In genomic region chr15:37876900-37877299, GRCh38 we compare ENCODE assay signal across 29 cellular contexts. TPM values are rescaled to one million over a fixed set of nuclear protein-coding genes. Genes with fewer than 3 reads are reported as not detected.
"Had no signal": no experiment of that assay in that cellular context is flagged by ENCODE, and none has a peak within 500 bp of the region (broad histone marks: within the 10 kb centered on the region; RNA-seq: fewer than 3 reads in every experiment).

No MANE protein-coding gene starts in this region.

- ATAC-seq: activated T-cell treated with anti-CD3 and anti-CD28 coated beads, Interleukin-2, amount 50 U/mL, for 4 hours had no signal

- H3K4me3 Mint-ChIP-seq: activated CD4-positive, alpha-beta memory T cell treated with anti-CD3 and anti-CD28 coated beads for 36 hours; activated CD4-positive, alpha-beta T cell treated with anti-CD3 and anti-CD28 coated beads, Interleukin-2, amount 10 ng/mL, durations not matched to agents 7 days and 5 days; activated naive CD8-positive, alpha-beta T cell; activated T-cell treated with anti-CD3 and anti-CD28 coated beads, Interleukin-2, amount 50 U/mL, for 4 hours had no signal

- DNase-seq: activated CD4-positive, alpha-beta memory T cell treated with anti-CD3 and anti-CD28 coated beads for 36 hours; activated CD4-positive, alpha-beta T cell treated with anti-CD3 and anti-CD28 coated beads, Interleukin-2, amount 10 ng/mL, durations not matched to agents 7 days and 5 days; activated CD4-positive, CD25-positive, alpha-beta regulatory T cell; activated CD8-positive, alpha-beta memory T cell treated with anti-CD3 and anti-CD28 coated beads for 24 hours; activated effector memory CD4-positive, alpha-beta T cell treated with anti-CD3 and anti-CD28 coated beads, Interleukin-2, amount 50 U/mL, for 16 hours; activated naive CD4-positive, alpha-beta T cell treated with Interleukin-2 at 50 U/mL for 16 hours; activated T-cell treated with anti-CD3 and anti-CD28 coated beads, Interleukin-2, amount 50 U/mL, for 4 hours; amygdala; KG1; NCI-H1048; NCI-H146; NCI-H187 treated with DMSO at 0.1 percent for 48 hours; NCI-H2107; NCI-H2171 treated with DMSO at 0.1 percent for 48 hours; NCI-H345; NCI-H510A; NCI-H526 treated with DMSO at 0.1 percent for 48 hours; NCI-H82; NK-92 treated with Interleukin-12 subunit alpha and Interleukin-12 subunit beta, amount 100 ng/mL, for 24 hours; SHP77; T-helper 1 cell had no signal

- H3K36me3 Mint-ChIP-seq: activated CD4-positive, alpha-beta memory T cell treated with anti-CD3 and anti-CD28 coated beads for 36 hours; activated naive CD8-positive, alpha-beta T cell had no signal

- H3K27ac ChIP-seq: VCaP had no signal

- H3K9me3 Mint-ChIP-seq: activated CD4-positive, alpha-beta memory T cell treated with anti-CD3 and anti-CD28 coated beads for 36 hours; activated CD4-positive, alpha-beta T cell treated with anti-CD3 and anti-CD28 coated beads, Interleukin-2, amount 10 ng/mL, durations not matched to agents 7 days and 5 days; activated T-cell treated with anti-CD3 and anti-CD28 coated beads, Interleukin-2, amount 50 U/mL, for 4 hours had no signal

- H3K27ac Mint-ChIP-seq: activated CD4-positive, alpha-beta memory T cell treated with anti-CD3 and anti-CD28 coated beads for 36 hours; activated CD4-positive, alpha-beta T cell treated with anti-CD3 and anti-CD28 coated beads, Interleukin-2, amount 10 ng/mL, durations not matched to agents 7 days and 5 days; activated naive CD8-positive, alpha-beta T cell had no signal

- H3K27me3 Mint-ChIP-seq: activated CD4-positive, alpha-beta T cell treated with anti-CD3 and anti-CD28 coated beads, Interleukin-2, amount 10 ng/mL, durations not matched to agents 7 days and 5 days had no signal

- H3K4me1 Mint-ChIP-seq: activated CD4-positive, alpha-beta T cell treated with anti-CD3 and anti-CD28 coated beads, Interleukin-2, amount 10 ng/mL, durations not matched to agents 7 days and 5 days had no signal

RNA-seq across cellular contexts. Expression of gene TMCO5A, which starts 57.5 kb away (rescaled TPM):
- total RNA-seq: activated CD4-positive, alpha-beta memory T cell treated with anti-CD3 and anti-CD28 coated beads for 36 hours; activated CD4-positive, alpha-beta T cell treated with anti-CD3 and anti-CD28 coated beads, Interleukin-2, amount 10 ng/mL, durations not matched to agents 7 days and 5 days; activated T-cell treated with anti-CD3 and anti-CD28 coated beads, Interleukin-2, amount 50 U/mL, for 4 hours; cardiac septum; cerebellum; LHCN-M2; M059J; SK-MEL-5; T-helper 2 cell treated with Interferon-gamma antibody and Interleukin-4, amounts not matched to agents 100 ng/mL and 5 ng/mL, for 36 hours had no signal
